In genomic region chr16:46812781-46813555, GRCh38 we compare ENCODE assay signal across 19 cellular contexts. TPM values are rescaled to one million over a fixed set of nuclear protein-coding genes. Genes with fewer than 3 reads are reported as not detected.
DNase-seq lines count a peak whose midpoint lies in the region; ATAC-seq, FAIRE-seq and TF ChIP-seq lines count a peak whose summit lies in the region.
"Had no signal": no experiment of that assay in that cellular context is flagged by ENCODE, and none has a peak within 500 bp of the region (broad histone marks: within the 10 kb centered on the region; RNA-seq: fewer than 3 reads in every experiment).

No MANE protein-coding gene starts in this region.

- POLR2A ChIA-PET in OCI-LY7 (lab: Charles Lee): interaction anchor here (0.7 to 1.9 kb wide), 6 partner anchors 11 to 71 kb away, joined by 3 to 10 read pairs (median 3); partner anchors contain the start of gene GPT2
- POLR2A ChIA-PET in naive thymus-derived CD4-positive, alpha-beta T cell (lab: Charles Lee): no interaction called here

- peak; percentile 58 for ATAC-seq in foreskin keratinocyte
- no peak for ATAC-seq in naive thymus-derived CD4-positive, alpha-beta T cell
- ATAC-seq: esophagus mucosa had no signal

- peaks cover 100% of the 10 kb centered on the region for H3K79me2 ChIP-seq in DOHH2 (ENCODE audit: control insufficient read depth, low read length)
- peaks cover 85% of the 10 kb centered on the region for H3K79me2 ChIP-seq in OCI-LY7 (ENCODE audit: insufficient read depth, low read depth, low read length)

- peak overlapping the region; percentile 23 for H3K4me2 ChIP-seq in DOHH2 (ENCODE audit: low read length)
- no peak overlapping the region for H3K4me2 ChIP-seq in OCI-LY7 (ENCODE audit: low read length)

- H3K4me1 Mint-ChIP-seq in naive thymus-derived CD4-positive, alpha-beta T cell: peaks cover 34 to 63% (median 47%) of the 10 kb centered on the region in 7 donors

- H2AFZ ChIP-seq in OCI-LY7 (ENCODE audit: low read length): no peak overlapping the region

- CTCF ChIA-PET in OCI-LY7 (lab: Charles Lee; ENCODE audit: unreplicated experiment): no interaction called here
- CTCF ChIA-PET in naive thymus-derived CD4-positive, alpha-beta T cell (lab: Charles Lee): no interaction called here

- H3K27me3 Mint-ChIP-seq in naive thymus-derived CD4-positive, alpha-beta T cell: no peaks in the 10 kb centered on the region
- H3K27me3 Mint-ChIP-seq: stimulated activated naive B cell treated with anti-CD40 and anti-IgM and Interleukin-4, amounts not matched to agents 10 μg/mL and 1 μg/mL and 100 μg/mL, for 72 hours had no signal

- FAIRE-seq in GM12892 (lab: Jason Lieb, UNC): peak; percentile 65
- FAIRE-seq: keratinocyte had no signal

- peaks cover 0 to 12% (median 3%) of the 10 kb centered on the region in 11 donors for H3K9me3 Mint-ChIP-seq in naive thymus-derived CD4-positive, alpha-beta T cell

- intact Hi-C loops in OCI-LY7 (cut with micrococcal nuclease; ENCODE audit: unreplicated experiment): no loop called here
- intact Hi-C loops in naive thymus-derived CD4-positive, alpha-beta T cell (cut with micrococcal nuclease): no loop called here

- H3K36me3 Mint-ChIP-seq in naive thymus-derived CD4-positive, alpha-beta T cell: peaks cover 12 to 40% (median 25%) of the 10 kb centered on the region in 5 donors

- H3K27me3 ChIP-seq in DOHH2 (ENCODE audit: control insufficient read depth, low read length): no peaks in the 10 kb centered on the region
- H3K27me3 ChIP-seq in foreskin keratinocyte: no peaks in the 10 kb centered on the region
- H3K27me3 ChIP-seq in naive thymus-derived CD4-positive, alpha-beta T cell (ENCODE audit: control insufficient read depth in 2 of 2, insufficient read depth in 2 of 2, low read length in 2 of 2): no peaks in the 10 kb centered on the region
- H3K27me3 ChIP-seq: MG63, Peyer's patch had no signal

- TSS peak; percentile 12 for BruUV-seq in OCI-LY7 (replicated peaks; lab: Mats Ljungman, UMichigan)

- DNase-seq in GM12892 (ENCODE audit: insufficient read length) (no peak), OCI-LY7 (ENCODE audit: low spot score) (no peak), foreskin keratinocyte (no peak), H4 (ENCODE audit: low spot score) (no peak)
- no peak for DNase-seq in naive thymus-derived CD4-positive, alpha-beta T cell
- no peak for DNase-seq in stimulated activated CD4-positive, alpha-beta T cell treated with anti-CD3 and anti-CD28 coated beads, Interleukin-12 subunit alpha, Interleukin-12 subunit beta, amount 100 ng/mL, for 4 hours
- DNase-seq: aorta; C1 segment of cervical spinal cord; dermis blood vessel endothelial cell; DMS79 treated with DMSO at 0.1 percent for 48 hours; MG63; NCI-H2029; NCI-H526; Peyer's patch; stimulated activated naive B cell treated with anti-CD40 and anti-IgM and Interleukin-4, amounts not matched to agents 10 μg/mL and 1 μg/mL and 100 μg/mL, for 72 hours had no signal

- H3K9me3 ChIP-seq in DOHH2 (ENCODE audit: control insufficient read depth, insufficient read depth, low read length): peaks cover 9% of the 10 kb centered on the region
- H3K9me3 ChIP-seq in OCI-LY7 (ENCODE audit: low read length): peaks cover 25% of the 10 kb centered on the region
- H3K9me3 ChIP-seq in naive thymus-derived CD4-positive, alpha-beta T cell (ENCODE audit: control insufficient read depth in 2 of 3, low read length in 3 of 3): no peaks in the 10 kb centered on the region
- H3K9me3 ChIP-seq: Peyer's patch had no signal

- H3K4me1 ChIP-seq in DOHH2 (ENCODE audit: control insufficient read depth, low read length) (peaks cover 82% of the 10 kb centered on the region), OCI-LY7 (ENCODE audit: insufficient read depth, low read length, poor library complexity, severe bottlenecking) (peaks cover 40% of the 10 kb centered on the region), foreskin keratinocyte (peaks cover 12% of the 10 kb centered on the region)
- H3K4me1 ChIP-seq in naive thymus-derived CD4-positive, alpha-beta T cell (ENCODE audit: control insufficient read depth in 2 of 2, insufficient read depth in 2 of 2, low read length in 2 of 2): peaks cover 0 to 5% of the 10 kb centered on the region in 2 donors

- H3K36me3 ChIP-seq in DOHH2 (ENCODE audit: control insufficient read depth, low read length): peaks cover 55% of the 10 kb centered on the region
- peaks cover 41% of the 10 kb centered on the region for H3K36me3 ChIP-seq in OCI-LY7 (ENCODE audit: insufficient read depth, low read length)
- no peaks in the 10 kb centered on the region for H3K36me3 ChIP-seq in naive thymus-derived CD4-positive, alpha-beta T cell (ENCODE audit: control insufficient read depth in 2 of 3, insufficient read depth in 3 of 3, low read length in 3 of 3)
- H3K36me3 ChIP-seq: Peyer's patch had no signal

- H3K4me3 ChIP-seq in DOHH2 (ENCODE audit: low read length): no peak overlapping the region
- H3K4me3 ChIP-seq in OCI-LY7 (ENCODE audit: low read depth, low read length, poor library complexity, severe bottlenecking): no peak overlapping the region
- no peak overlapping the region for H3K4me3 ChIP-seq in naive thymus-derived CD4-positive, alpha-beta T cell (ENCODE audit: low read length)
- H3K4me3 ChIP-seq: MG63, Peyer's patch had no signal

- no peak for TF ChIP-seq POLR2A in GM12892 (IDR thresholded peaks at IDR 0.05; ENCODE audit: low read depth, low read length)

- no peak overlapping the region for H3K4me3 Mint-ChIP-seq in naive thymus-derived CD4-positive, alpha-beta T cell
- H3K4me3 Mint-ChIP-seq: stimulated activated naive B cell treated with anti-CD40 and anti-IgM and Interleukin-4, amounts not matched to agents 10 μg/mL and 1 μg/mL and 100 μg/mL, for 72 hours had no signal

- peaks cover 4% of the 10 kb centered on the region; the same call in 1 of the 2 replicates for H4K20me1 ChIP-seq in DOHH2 (ENCODE audit: control insufficient read depth, insufficient read depth, low read depth, low read length)
- peaks cover 4% of the 10 kb centered on the region for H4K20me1 ChIP-seq in OCI-LY7 (ENCODE audit: insufficient read depth, low read length)

- H3F3A ChIP-seq in DOHH2 (ENCODE audit: control insufficient read depth, insufficient read depth): peaks cover 36% of the 10 kb centered on the region

- H3K27ac ChIP-seq in DOHH2 (ENCODE audit: low read depth, low read length): peak overlapping the region; percentile 22
- peak overlapping the region; percentile 5 for H3K27ac ChIP-seq in OCI-LY7 (ENCODE audit: low read depth, low read length, poor library complexity, severe bottlenecking)
- no peak overlapping the region for H3K27ac ChIP-seq in foreskin keratinocyte
- no peak overlapping the region for H3K27ac ChIP-seq in naive thymus-derived CD4-positive, alpha-beta T cell (ENCODE audit: low read depth, low read length)
- H3K27ac ChIP-seq: Peyer's patch, VCaP had no signal

- H3K27ac Mint-ChIP-seq in naive thymus-derived CD4-positive, alpha-beta T cell: peak overlapping the region in 1 of 9 donors; percentile 10
- H3K27ac Mint-ChIP-seq: stimulated activated naive B cell treated with anti-CD40 and anti-IgM and Interleukin-4, amounts not matched to agents 10 μg/mL and 1 μg/mL and 100 μg/mL, for 72 hours had no signal

- no peaks in the 10 kb centered on the region for H3K9me2 ChIP-seq in DOHH2 (replicated peaks; ENCODE audit: control insufficient read depth, low read length)
- no peaks in the 10 kb centered on the region for H3K9me2 ChIP-seq in OCI-LY7 (ENCODE audit: insufficient read depth, low read length)

- no peak for TF ChIP-seq CTCF in DOHH2 (IDR thresholded peaks at IDR 0.05; ENCODE audit: low read depth, low read length, poor library complexity, severe bottlenecking)
- TF ChIP-seq CTCF in OCI-LY7 (conservative IDR thresholded peaks at IDR 0.05; ENCODE audit: low read length): no peak
- TF ChIP-seq CTCF in foreskin keratinocyte (conservative IDR thresholded peaks at IDR 0.05): no peak

RNA-seq across cellular contexts. Expression of gene C16orf87, which starts 18.0 kb away (rescaled TPM):
- polyA plus RNA-seq in GM12892 (2012; ENCODE audit: missing spikeins): 28.3 TPM
- 9.1 and 14.9 TPM in 2 replicates for total RNA-seq in OCI-LY7 (2014; rRNA removed; shearing (Covaris generic))
- total RNA-seq in OCI-LY7 (2022) (21.1 and 22.1 TPM in 2 replicates), foreskin keratinocyte (11.1 and 11.6 TPM in 2 replicates)
- polyA plus RNA-seq in foreskin keratinocyte: 6.3 and 6.8 TPM in 2 replicates
- total RNA-seq in naive thymus-derived CD4-positive, alpha-beta T cell: 10 to 100 TPM in 3 of 5 experiments, 1 to 10 TPM in 2; 5.6 to 14.0 (median 12.7) TPM
- 1 to 10 TPM; 5.3 to 8.8 TPM for polyA plus RNA-seq in naive thymus-derived CD4-positive, alpha-beta T cell
- 10.4 and 11.5 TPM in 2 replicates for total RNA-seq in H4 (2014; rRNA removed; shearing (Covaris generic))

Comparison
In these comparisons a context has a peak if more than half of its experiments do, and no peak if none do; other contexts are left out.
1. H3K27ac ChIP-seq: peak in DOHH2 (single experiment) and OCI-LY7 (single experiment); none in foreskin keratinocyte (single experiment) and naive thymus-derived CD4-positive, alpha-beta T cell (single experiment).